Comparison of ENCODE assay signal across 26 cellular contexts in the genomic region with DNA sequence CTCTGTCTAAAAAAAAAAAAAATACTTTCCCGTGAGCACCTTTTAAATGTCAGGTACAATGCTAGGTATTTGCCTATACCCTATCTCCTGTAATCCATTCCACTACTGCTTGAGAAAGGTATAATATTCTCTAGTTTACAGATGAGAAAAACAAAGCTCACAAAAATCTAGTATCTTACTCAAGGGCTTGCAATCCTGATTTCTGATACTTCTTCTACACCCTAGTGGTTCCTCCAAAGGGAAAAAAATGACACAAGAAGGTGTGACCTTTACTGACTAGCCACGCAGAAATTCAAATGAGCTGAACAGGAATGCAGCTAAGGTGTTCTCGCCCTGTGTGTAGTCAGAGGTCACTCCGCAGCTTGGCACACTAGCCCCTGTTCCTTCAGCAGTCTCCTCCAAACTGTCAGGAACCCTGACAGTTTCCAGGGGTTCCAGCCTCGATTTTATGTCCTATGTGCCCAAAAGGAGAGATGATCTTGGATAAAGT. TPM values are rescaled to one million over a fixed set of nuclear protein-coding genes. Genes with fewer than 3 reads are reported as not detected.
A peak's percentile ranks its signal among the peaks of the same experiment; 100 is the strongest.
DNase-seq lines count a peak whose midpoint lies in the region; ATAC-seq, FAIRE-seq and TF ChIP-seq lines count a peak whose summit lies in the region.
"Had no signal": no experiment of that assay in that cellular context is flagged by ENCODE, and none has a peak within 500 bp of the region (broad histone marks: within the 10 kb centered on the region; RNA-seq: fewer than 3 reads in every experiment).

No MANE protein-coding gene starts in this region.

- no peaks in the 10 kb centered on the region for H3K9me3 Mint-ChIP-seq in stimulated activated effector memory CD8-positive, alpha-beta T cell treated with anti-CD3 and anti-CD28 coated beads, Interleukin-12 subunit alpha, Interleukin-12 subunit beta, amount 100 ng/mL, for 72 hours
- H3K9me3 Mint-ChIP-seq: activated naive CD4-positive, alpha-beta T cell treated with anti-CD3 and anti-CD28 coated beads, Interleukin-2, amount 10 ng/mL, durations not matched to agents 7 days and 5 days; activated T-cell treated with anti-CD3 and anti-CD28 coated beads, Interleukin-2, amount 50 U/mL, for 72 hours; GM23338; nephron; T-cell had no signal

- H3K4me1 ChIP-seq in right lobe of liver, result peaks cover 0 to 56% (median 17%) of the 10 kb centered on the region in 4 donors
- H3K4me1 ChIP-seq: prostate gland, tibial artery had no signal

- TF ChIP-seq POLR2A in GM12892 (IDR thresholded peaks at IDR 0.05; ENCODE audit: low read depth, low read length) (no peak), right lobe of liver (IDR thresholded peaks at IDR 0.05) (no peak)

- peak overlapping the region; percentile 81 for H3K4me3 Mint-ChIP-seq in T-helper 17 cell
- peak overlapping the region; percentile 67 for H3K4me3 Mint-ChIP-seq in stimulated activated effector memory CD8-positive, alpha-beta T cell treated with anti-CD3 and anti-CD28 coated beads, Interleukin-12 subunit alpha, Interleukin-12 subunit beta, amount 100 ng/mL, for 72 hours
- H3K4me3 Mint-ChIP-seq: activated naive CD4-positive, alpha-beta T cell treated with anti-CD3 and anti-CD28 coated beads, Interleukin-2, amount 10 ng/mL, durations not matched to agents 7 days and 5 days; GM23338; nephron had no signal

- TF ChIP-seq CTCF in right lobe of liver (IDR thresholded peaks at IDR 0.05) (no peak), RWPE1 (conservative IDR thresholded peaks at IDR 0.05; ENCODE audit: low read depth) (no peak)

- peak; percentile 62 for FAIRE-seq in GM12892 (lab: Jason Lieb, UNC)
- FAIRE-seq: kidney, TTC549 had no signal

- H3K27me3 ChIP-seq in right lobe of liver (no peaks in the 10 kb centered on the region), MG63 (no peaks in the 10 kb centered on the region)
- H3K27me3 ChIP-seq: tibial artery had no signal

- intact Hi-C loops in right lobe of liver (cut with DNase I) (no loop called here), Right ventricle myocardium superior (cut with DNase I) (no loop called here)

- ATAC-seq in T-helper 17 cell (no peak), right lobe of liver (peak; percentile 13 to 38 (median 25)), Right ventricle myocardium superior (ENCODE audit: poor library complexity) (no peak)
- no peak for ATAC-seq in stimulated activated effector memory CD8-positive, alpha-beta T cell treated with anti-CD3 and anti-CD28 coated beads, Interleukin-12 subunit alpha, Interleukin-12 subunit beta, amount 100 ng/mL, for 72 hours
- ATAC-seq: activated T-cell treated with anti-CD3 and anti-CD28 coated beads, Interleukin-2, amount 50 U/mL, for 72 hours; GM23338; T-cell had no signal

- peaks cover 6 to 41% (median 11%) of the 10 kb centered on the region in 4 donors for H3K36me3 ChIP-seq in right lobe of liver
- no peaks in the 10 kb centered on the region for H3K36me3 ChIP-seq in MG63
- H3K36me3 ChIP-seq: prostate gland, tibial artery had no signal

- POLR2A ChIA-PET in RWPE1 (lab: Yijun Ruan, JAX; ENCODE audit: low non-redundant PET), result interaction anchor here (0.7 kb wide), 1 partner anchor 9 kb away, joined by 3 read pairs; no protein-coding TSS in a partner anchor

- H3K36me3 Mint-ChIP-seq in T-helper 17 cell (ENCODE audit: low read depth), result no peaks in the 10 kb centered on the region
- peaks cover 70% of the 10 kb centered on the region for H3K36me3 Mint-ChIP-seq in stimulated activated effector memory CD8-positive, alpha-beta T cell treated with anti-CD3 and anti-CD28 coated beads, Interleukin-12 subunit alpha, Interleukin-12 subunit beta, amount 100 ng/mL, for 72 hours
- H3K36me3 Mint-ChIP-seq: activated naive CD4-positive, alpha-beta T cell treated with anti-CD3 and anti-CD28 coated beads, Interleukin-2, amount 10 ng/mL, durations not matched to agents 7 days and 5 days; T-cell had no signal

- CTCF ChIA-PET in RWPE1 (lab: Yijun Ruan, JAX), result interaction anchor here (0.7 kb wide), 1 partner anchor 35 kb away, joined by 3 read pairs; no protein-coding TSS in a partner anchor

- peak overlapping the region; percentile 82 for H3K27ac Mint-ChIP-seq in T-helper 17 cell
- H3K27ac Mint-ChIP-seq in stimulated activated effector memory CD8-positive, alpha-beta T cell treated with anti-CD3 and anti-CD28 coated beads, Interleukin-12 subunit alpha, Interleukin-12 subunit beta, amount 100 ng/mL, for 72 hours, result peak overlapping the region; percentile 96
- H3K27ac Mint-ChIP-seq: activated naive CD4-positive, alpha-beta T cell treated with anti-CD3 and anti-CD28 coated beads, Interleukin-2, amount 10 ng/mL, durations not matched to agents 7 days and 5 days; GM23338; nephron; T-cell had no signal

- H3K4me3 ChIP-seq in right lobe of liver (no peak overlapping the region), MG63 (no peak overlapping the region)
- H3K4me3 ChIP-seq: GM23338, prostate gland, skin epidermis, tibial artery had no signal

- peaks cover 12% of the 10 kb centered on the region for H3K4me1 Mint-ChIP-seq in T-helper 17 cell
- peaks cover 49% of the 10 kb centered on the region for H3K4me1 Mint-ChIP-seq in stimulated activated effector memory CD8-positive, alpha-beta T cell treated with anti-CD3 and anti-CD28 coated beads, Interleukin-12 subunit alpha, Interleukin-12 subunit beta, amount 100 ng/mL, for 72 hours
- H3K4me1 Mint-ChIP-seq: GM23338, nephron had no signal

- H3K9me3 ChIP-seq in T-helper 17 cell (ENCODE audit: control insufficient read depth, low read length, poor library complexity, severe bottlenecking) (no peaks in the 10 kb centered on the region), right lobe of liver (no peaks in the 10 kb centered on the region), MG63 (no peaks in the 10 kb centered on the region)
- H3K9me3 ChIP-seq: Caco-2, prostate gland, tibial artery had no signal

- WGBS in right lobe of liver (ENCODE audit: insufficient coverage, low coverage, low lambda C conversion rate, missing lambda C conversion rate), result 41% methylated on average over 5 of the region's 5 CpGs

- DNase-seq in GM12892 (ENCODE audit: insufficient read length) (no peak), T-helper 17 cell (no peak), right lobe of liver (no peak), RWPE1 (ENCODE audit: low spot score) (no peak), Right ventricle myocardium superior (no peak), MG63 (no peak)
- no peak for DNase-seq in stimulated activated effector memory CD8-positive, alpha-beta T cell treated with anti-CD3 and anti-CD28 coated beads, Interleukin-12 subunit alpha, Interleukin-12 subunit beta, amount 100 ng/mL, for 72 hours (ENCODE audit: low spot score in 2 of 2)
- DNase-seq: activated CD4-positive, alpha-beta T cell treated with anti-CD3 and anti-CD28 coated beads for 1 hour; activated naive CD4-positive, alpha-beta T cell treated with anti-CD3 and anti-CD28 coated beads, Interleukin-2, amount 10 ng/mL, durations not matched to agents 7 days and 5 days; activated T-cell treated with anti-CD3 and anti-CD28 coated beads, Interleukin-2, amount 50 U/mL, for 72 hours; Caco-2; effector CD4-positive, alpha-beta T cell; erythroblast; foreskin melanocyte; kidney; NCI-H1105; NCI-H2029 treated with DMSO at 0.1 percent for 48 hours; NCI-H82; stimulated activated naive CD4-positive, alpha-beta T cell treated with Interleukin-2 at 50 U/mL for 16 hours; T-cell; tibial artery had no signal

- peak overlapping the region; percentile 60 to 90 (median 80) for H3K27ac ChIP-seq in right lobe of liver
- H3K27ac ChIP-seq in RWPE1, result no peak overlapping the region
- H3K27ac ChIP-seq: prostate gland, tibial artery had no signal

- peaks cover 4% of the 10 kb centered on the region for H3K27me3 Mint-ChIP-seq in T-helper 17 cell
- H3K27me3 Mint-ChIP-seq: T-cell had no signal

RNA-seq across cellular contexts. Expression of a gene that starts 59.5 kb away (rescaled TPM):
- 45.5 TPM for polyA plus RNA-seq in GM12892 (2012; ENCODE audit: missing spikeins)
- total RNA-seq in T-helper 17 cell, result 10 to 100 TPM; 94.3 to 94.5 TPM
- 10 to 100 TPM; 45.0 to 96.6 (median 71.8) TPM for total RNA-seq in right lobe of liver
- total RNA-seq in Right ventricle myocardium superior, result 68.5 TPM
- total RNA-seq in MG63 (2014; rRNA removed; shearing (Covaris generic); ENCODE audit: low replicate concordance), result 28.2 and 45.5 TPM in 2 replicates

Comparison
In these comparisons a context has a peak if more than half of its experiments do, and no peak if none do; other contexts are left out.
1. ATAC-seq: peak in right lobe of liver (4 of 4); none in T-helper 17 cell (single experiment), stimulated activated effector memory CD8-positive, alpha-beta T cell treated with anti-CD3 and anti-CD28 coated beads, Interleukin-12 subunit alpha, Interleukin-12 subunit beta, amount 100 ng/mL, for 72 hours (single experiment) and Right ventricle myocardium superior (single experiment).